Comparison of ENCODE assay signal across 13 cellular contexts in genomic region chr10:26550774-26551526, GRCh38.
DNase-seq lines count a peak whose midpoint lies in the region; ATAC-seq and TF ChIP-seq lines count a peak whose summit lies in the region.
"Had no signal": no experiment of that assay in that cellular context is flagged by ENCODE, and none has a peak within 500 bp of the region (broad histone marks: within the 10 kb centered on the region; RNA-seq: fewer than 3 reads in every experiment).

No MANE protein-coding gene starts in this region.

- peak overlapping the region; percentile 40 to 77 for H3K27ac Mint-ChIP-seq in T-cell
- H3K27ac Mint-ChIP-seq in natural killer cell treated with Interleukin-12 subunit alpha and Interleukin-12 subunit beta and Interleukin-15 and Interleukin-18, amount 100 ng/mL, for 72 hours = peak overlapping the region; percentile 36 to 45

- peaks cover 11 to 29% (median 17%) of the 10 kb centered on the region in 3 donors for H3K9me3 Mint-ChIP-seq in T-cell
- H3K9me3 Mint-ChIP-seq in natural killer cell treated with Interleukin-12 subunit alpha and Interleukin-12 subunit beta and Interleukin-15 and Interleukin-18, amount 100 ng/mL, for 72 hours = peaks cover 8% of the 10 kb centered on the region

- WGBS in psoas muscle, 3 donors = 77 to 79% (median 78%) methylated on average over 15 of the region's 15 CpGs

- H3K27me3 Mint-ChIP-seq in T-cell = no peaks in the 10 kb centered on the region
- no peaks in the 10 kb centered on the region for H3K27me3 Mint-ChIP-seq in natural killer cell treated with Interleukin-12 subunit alpha and Interleukin-12 subunit beta and Interleukin-15 and Interleukin-18, amount 100 ng/mL, for 72 hours

- peaks cover 14 to 29% (median 23%) of the 10 kb centered on the region in 3 donors for H3K4me1 Mint-ChIP-seq in T-cell
- peaks cover 18 to 21% of the 10 kb centered on the region in 2 donors for H3K4me1 Mint-ChIP-seq in natural killer cell treated with Interleukin-12 subunit alpha and Interleukin-12 subunit beta and Interleukin-15 and Interleukin-18, amount 100 ng/mL, for 72 hours (ENCODE audit: low read depth in 2 of 2)

- DNase-seq in DMS53 (lab: John Stamatoyannopoulos, UW) = peak; percentile 6
- no peak for DNase-seq in DMS53 treated with DMSO at 0.1 percent for 48 hours (lab: John Stamatoyannopoulos, UW; ENCODE audit: unreplicated experiment)
- DNase-seq in T-cell = no peak
- no peak for DNase-seq in natural killer cell treated with Interleukin-12 subunit alpha and Interleukin-12 subunit beta and Interleukin-15 and Interleukin-18, amount 100 ng/mL, for 72 hours (ENCODE audit: low spot score)
- DNase-seq in psoas muscle = no peak
- DNase-seq in vagina (ENCODE audit: extremely low spot score in 2 of 2) = no peak
- DNase-seq: NCI-H187 treated with DMSO at 0.1 percent for 48 hours, occipital lobe had no signal

- H3K36me3 ChIP-seq in psoas muscle (ENCODE audit: insufficient read depth in 1 of 2, low read depth in 1 of 2) (no peaks in the 10 kb centered on the region), vagina (no peaks in the 10 kb centered on the region)

- POLR2A ChIA-PET in T-cell (lab: Charles Lee) = interaction anchor here in 1 of 2 donors (0.6 kb wide), 1 partner anchor 23 kb away, joined by 6 read pairs; no protein-coding TSS in a partner anchor

- no peak overlapping the region for H3K4me3 Mint-ChIP-seq in T-cell
- no peak overlapping the region for H3K4me3 Mint-ChIP-seq in natural killer cell treated with Interleukin-12 subunit alpha and Interleukin-12 subunit beta and Interleukin-15 and Interleukin-18, amount 100 ng/mL, for 72 hours

- intact Hi-C loops in psoas muscle (cut with DNase I) = loop anchor here in 1 of 2 donors (10.0 kb wide), 1 partner anchor 826 kb away; no protein-coding TSS in a partner anchor
- intact Hi-C loops in vagina (cut with DNase I) = loop anchor here (10.0 kb wide), 1 partner anchor 216 kb away; no protein-coding TSS in a partner anchor

- H3K4me3 ChIP-seq in psoas muscle (no peak overlapping the region), vagina (no peak overlapping the region)
- H3K4me3 ChIP-seq: A549, tibial nerve had no signal

- no peak for TF ChIP-seq POLR2A in vagina (IDR thresholded peaks at IDR 0.05)

- CTCF ChIA-PET in T-cell (lab: Charles Lee) = interaction anchor here in 1 of 2 donors (0.6 kb wide), 1 partner anchor 15 kb away, joined by 4 read pairs; no protein-coding TSS in a partner anchor

- H3K4me1 ChIP-seq in psoas muscle = no peaks in the 10 kb centered on the region
- peaks cover 3% of the 10 kb centered on the region for H3K4me1 ChIP-seq in vagina

- no peaks in the 10 kb centered on the region for H3K27me3 ChIP-seq in psoas muscle (ENCODE audit: insufficient read depth in 3 of 3, low read length in 2 of 3)
- H3K27me3 ChIP-seq in vagina = no peaks in the 10 kb centered on the region
- H3K27me3 ChIP-seq: tibial nerve had no signal

- H3K27ac ChIP-seq in psoas muscle (no peak overlapping the region), vagina (no peak overlapping the region)
- H3K27ac ChIP-seq: tibial nerve had no signal

- peak; percentile 64 for ATAC-seq in HG02571 (IDR thresholded peaks at IDR 0.05; ENCODE audit: unreplicated experiment)
- no peak for ATAC-seq in T-cell (replicated peaks in 1 of 4)
- peak in 1 of 2 donors; percentile 41 for ATAC-seq in natural killer cell treated with Interleukin-12 subunit alpha and Interleukin-12 subunit beta and Interleukin-15 and Interleukin-18, amount 100 ng/mL, for 72 hours
- ATAC-seq in psoas muscle = no peak
- ATAC-seq in GM19452 (IDR thresholded peaks at IDR 0.05; ENCODE audit: unreplicated experiment) = no peak
- ATAC-seq: esophagus mucosa had no signal

- peaks cover 85% of the 10 kb centered on the region for H3K36me3 Mint-ChIP-seq in T-cell
- H3K36me3 Mint-ChIP-seq in natural killer cell treated with Interleukin-12 subunit alpha and Interleukin-12 subunit beta and Interleukin-15 and Interleukin-18, amount 100 ng/mL, for 72 hours = peaks cover 43% of the 10 kb centered on the region

- no peak for TF ChIP-seq CTCF in psoas muscle (IDR thresholded peaks at IDR 0.05)
- TF ChIP-seq CTCF in vagina (IDR thresholded peaks at IDR 0.05) = no peak

- H3K9me3 ChIP-seq in psoas muscle = peaks cover 5% of the 10 kb centered on the region
- H3K9me3 ChIP-seq in vagina = no peaks in the 10 kb centered on the region
